ENCODE assay signal across 8 cellular contexts in the genomic region with DNA sequence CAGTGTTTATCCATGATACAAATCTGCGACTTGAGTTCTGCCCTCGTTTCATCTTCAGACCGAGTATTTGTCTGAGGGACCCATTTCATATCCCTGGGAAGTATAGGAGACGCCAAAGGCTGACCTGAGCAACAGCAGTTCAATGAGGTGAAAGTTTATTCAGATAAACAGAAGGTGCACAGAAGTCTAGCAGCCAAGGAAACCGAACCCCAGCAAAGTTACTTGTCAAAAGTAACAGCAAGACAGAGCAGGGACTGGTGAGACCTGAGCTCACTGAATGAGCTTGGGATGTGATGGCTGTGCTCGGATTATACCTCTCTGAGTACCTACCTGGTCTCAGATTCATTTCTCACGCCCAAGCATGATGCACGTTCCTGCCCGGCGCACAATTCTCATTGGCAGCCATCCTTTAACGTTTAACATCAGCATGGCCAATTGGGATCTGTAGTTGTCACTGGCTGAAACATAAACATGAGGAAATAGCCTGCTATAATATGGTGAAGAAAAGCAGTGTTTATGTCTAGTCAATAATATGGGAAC. TPM values are rescaled to one million over a fixed set of nuclear protein-coding genes. Genes with fewer than 3 reads are reported as not detected.
DNase-seq lines count a peak whose midpoint lies in the region; ATAC-seq and TF ChIP-seq lines count a peak whose summit lies in the region.

No MANE protein-coding gene starts in this region.

- peak overlapping the region; percentile 96 for H3K4me3 Mint-ChIP-seq in GM23338
- peak overlapping the region; percentile 93 for H3K4me3 Mint-ChIP-seq in progenitor cell of endocrine pancreas (ENCODE audit: low read depth)

- H4K20me1 ChIP-seq in GM23338 (replicated peaks; ENCODE audit: insufficient read depth), result peaks cover 5% of the 10 kb centered on the region; the same call in 1 of the 2 replicates

- H3F3A ChIP-seq in GM23338 (replicated peaks; ENCODE audit: low read depth), result no peaks in the 10 kb centered on the region

- H3K9me2 ChIP-seq in GM23338 (ENCODE audit: insufficient read depth), result no peaks in the 10 kb centered on the region

- H3K36me3 ChIP-seq in GM23338 (ENCODE audit: insufficient read depth), result no peaks in the 10 kb centered on the region

- POLR2A ChIA-PET in AG04450 (lab: Yijun Ruan, JAX), result no interaction called here

- peak overlapping the region; percentile 80; the same call in 1 of the 2 replicates for H2AFZ ChIP-seq in GM23338

- H3K36me3 Mint-ChIP-seq in GM23338 (ENCODE audit: low read depth) (no peaks in the 10 kb centered on the region), progenitor cell of endocrine pancreas (ENCODE audit: insufficient read depth) (no peaks in the 10 kb centered on the region)

- H3K4me3 ChIP-seq in AG04450 (ENCODE audit: low read depth, low read length), result peak overlapping the region; percentile 78
- H3K4me3 ChIP-seq in GM23338, result peak overlapping the region; percentile 76
- peak overlapping the region; percentile 84 for H3K4me3 ChIP-seq in fibroblast of mammary gland (ENCODE audit: control insufficient read depth, low read depth, low read length)

- H3K4me1 Mint-ChIP-seq in GM23338 (peaks cover 7% of the 10 kb centered on the region), progenitor cell of endocrine pancreas (ENCODE audit: low read depth) (peaks cover 10% of the 10 kb centered on the region)

- ATAC-seq in GM23338, result peak; percentile 6; the same call in 2 of the 3 replicates

- H3K27ac ChIP-seq in AG04450 (ENCODE audit: low read depth, low read length), result no peak overlapping the region
- peak overlapping the region; percentile 20 for H3K27ac ChIP-seq in GM23338 (ENCODE audit: low read depth)

- H3K27me3 Mint-ChIP-seq in GM23338 (ENCODE audit: insufficient read depth, low read depth, poor library complexity) (peaks cover 8% of the 10 kb centered on the region), progenitor cell of endocrine pancreas (no peaks in the 10 kb centered on the region)

- no peaks in the 10 kb centered on the region for H3K9me3 Mint-ChIP-seq in GM23338
- no peaks in the 10 kb centered on the region for H3K9me3 Mint-ChIP-seq in progenitor cell of endocrine pancreas (ENCODE audit: low read depth)

- no peaks in the 10 kb centered on the region for H3K9me3 ChIP-seq in AG04450 (ENCODE audit: control insufficient read depth, insufficient read depth, low read length)

- peaks cover 5% of the 10 kb centered on the region; the same call in 1 of the 2 replicates for H3K79me2 ChIP-seq in GM23338 (replicated peaks; ENCODE audit: insufficient read depth)

- peaks cover 4% of the 10 kb centered on the region for H3K4me1 ChIP-seq in GM23338 (ENCODE audit: insufficient read depth)

- CTCF ChIA-PET in AG04450 (lab: Charles Lee), result no interaction called here

- DNase-seq in AG04450 (ENCODE audit: low read depth, low spot score) (no peak), GM23338 (ENCODE audit: low spot score) (peak; percentile 41), fibroblast of mammary gland (ENCODE audit: low read depth) (no peak), progenitor cell of endocrine pancreas (ENCODE audit: low spot score, unreplicated experiment) (no peak), epidermal melanocyte (ENCODE audit: insufficient read length, low spot score) (no peak), iPS-NIHi7 (ENCODE audit: extremely low spot score) (no peak), KG1 (lab: John Stamatoyannopoulos, UW) (no peak)
- DNase-seq in activated CD4-positive, alpha-beta T cell treated with anti-CD3 and anti-CD28 coated beads, Interleukin-2, amount 50 U/mL, for 48 hours, result peak; percentile 22 to 38

- TF ChIP-seq CTCF in AG04450 (IDR thresholded peaks at IDR 0.05; ENCODE audit: low read depth, low read length) (no peak), GM23338 (conservative IDR thresholded peaks at IDR 0.05; ENCODE audit: low read depth in 2 of 2) (no peak), fibroblast of mammary gland (conservative IDR thresholded peaks at IDR 0.05; ENCODE audit: control insufficient read depth, insufficient read depth, low read depth, low read length) (no peak), progenitor cell of endocrine pancreas (IDR thresholded peaks at IDR 0.05; ENCODE audit: unreplicated experiment) (no peak)

- H3K27me3 ChIP-seq in AG04450 (ENCODE audit: control insufficient read depth, insufficient read depth, low read length), result no peaks in the 10 kb centered on the region
- H3K27me3 ChIP-seq in GM23338 (ENCODE audit: insufficient read depth), result no peaks in the 10 kb centered on the region

- peak overlapping the region; percentile 87 for H3K27ac Mint-ChIP-seq in GM23338
- peak overlapping the region; percentile 96 for H3K27ac Mint-ChIP-seq in progenitor cell of endocrine pancreas

- peak overlapping the region; percentile 91 for H3K4me2 ChIP-seq in GM23338

TF ChIP-seq in GM23338, 12 proteins besides CTCF, POLR2A, EP300 and RAD21 (continues in another document):
- TF ChIP-seq, protein P1, sequence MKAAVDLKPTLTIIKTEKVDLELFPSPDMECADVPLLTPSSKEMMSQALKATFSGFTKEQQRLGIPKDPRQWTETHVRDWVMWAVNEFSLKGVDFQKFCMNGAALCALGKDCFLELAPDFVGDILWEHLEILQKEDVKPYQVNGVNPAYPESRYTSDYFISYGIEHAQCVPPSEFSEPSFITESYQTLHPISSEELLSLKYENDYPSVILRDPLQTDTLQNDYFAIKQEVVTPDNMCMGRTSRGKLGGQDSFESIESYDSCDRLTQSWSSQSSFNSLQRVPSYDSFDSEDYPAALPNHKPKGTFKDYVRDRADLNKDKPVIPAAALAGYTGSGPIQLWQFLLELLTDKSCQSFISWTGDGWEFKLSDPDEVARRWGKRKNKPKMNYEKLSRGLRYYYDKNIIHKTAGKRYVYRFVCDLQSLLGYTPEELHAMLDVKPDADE (IDR thresholded peaks at IDR 0.05), result no peak
- no peak for TF ChIP-seq CREB1 (CRISPR knock-in tag; IDR thresholded peaks at IDR 0.05; ENCODE audit: low read depth)

RNA-seq across cellular contexts. Expression of a gene that starts 0.6 kb away (rescaled TPM):
- 3.4 and 4.3 TPM in 2 replicates for polyA plus RNA-seq in AG04450 (2011; rRNA removed)
- 0.74 and 1.5 TPM in 2 replicates for polyA minus RNA-seq in AG04450 (2011; rRNA and poly(A)+ RNA removed)
- total RNA-seq in GM23338 (2014; rRNA removed; shearing (Covaris generic)), result 11.3 and 38.4 TPM in 2 replicates
- polyA plus RNA-seq in GM23338 (2016; fragmentation: Nextera tagmentation; extraction: Ambion mirVana), result 24.2 and 34.8 TPM in 2 replicates
- 5.9 and 6.1 TPM in 2 replicates for total RNA-seq in progenitor cell of endocrine pancreas

RNA-seq across cellular contexts. Expression of a gene that starts 6.3 kb away (rescaled TPM):
- polyA plus RNA-seq in AG04450 (2011; rRNA removed) (468 and 624 TPM in 2 replicates), GM23338 (2016; fragmentation: Nextera tagmentation; extraction: Ambion mirVana) (608 and 687 TPM in 2 replicates)
- 119 and 128 TPM in 2 replicates for polyA minus RNA-seq in AG04450 (2011; rRNA and poly(A)+ RNA removed)
- total RNA-seq in GM23338 (2014; rRNA removed; shearing (Covaris generic)), result 165 and 171 TPM in 2 replicates
- total RNA-seq in progenitor cell of endocrine pancreas, result 189 and 210 TPM in 2 replicates

Comparison
In these comparisons a context has a peak if more than half of its experiments do, and no peak if none do; other contexts are left out.
1. DNase-seq: peak in GM23338 (single experiment) and activated CD4-positive, alpha-beta T cell treated with anti-CD3 and anti-CD28 coated beads, Interleukin-2, amount 50 U/mL, for 48 hours (2 of 2); none in AG04450 (single experiment), fibroblast of mammary gland (single experiment), progenitor cell of endocrine pancreas (single experiment), epidermal melanocyte (single experiment), iPS-NIHi7 (single experiment) and KG1 (single experiment).
2. Peak in every context shown above with its lines, with median percentiles within 50 percentile points of each other: H3K4me3 ChIP-seq.